ENCODE assay signal across 8 cellular contexts in the genomic region with DNA sequence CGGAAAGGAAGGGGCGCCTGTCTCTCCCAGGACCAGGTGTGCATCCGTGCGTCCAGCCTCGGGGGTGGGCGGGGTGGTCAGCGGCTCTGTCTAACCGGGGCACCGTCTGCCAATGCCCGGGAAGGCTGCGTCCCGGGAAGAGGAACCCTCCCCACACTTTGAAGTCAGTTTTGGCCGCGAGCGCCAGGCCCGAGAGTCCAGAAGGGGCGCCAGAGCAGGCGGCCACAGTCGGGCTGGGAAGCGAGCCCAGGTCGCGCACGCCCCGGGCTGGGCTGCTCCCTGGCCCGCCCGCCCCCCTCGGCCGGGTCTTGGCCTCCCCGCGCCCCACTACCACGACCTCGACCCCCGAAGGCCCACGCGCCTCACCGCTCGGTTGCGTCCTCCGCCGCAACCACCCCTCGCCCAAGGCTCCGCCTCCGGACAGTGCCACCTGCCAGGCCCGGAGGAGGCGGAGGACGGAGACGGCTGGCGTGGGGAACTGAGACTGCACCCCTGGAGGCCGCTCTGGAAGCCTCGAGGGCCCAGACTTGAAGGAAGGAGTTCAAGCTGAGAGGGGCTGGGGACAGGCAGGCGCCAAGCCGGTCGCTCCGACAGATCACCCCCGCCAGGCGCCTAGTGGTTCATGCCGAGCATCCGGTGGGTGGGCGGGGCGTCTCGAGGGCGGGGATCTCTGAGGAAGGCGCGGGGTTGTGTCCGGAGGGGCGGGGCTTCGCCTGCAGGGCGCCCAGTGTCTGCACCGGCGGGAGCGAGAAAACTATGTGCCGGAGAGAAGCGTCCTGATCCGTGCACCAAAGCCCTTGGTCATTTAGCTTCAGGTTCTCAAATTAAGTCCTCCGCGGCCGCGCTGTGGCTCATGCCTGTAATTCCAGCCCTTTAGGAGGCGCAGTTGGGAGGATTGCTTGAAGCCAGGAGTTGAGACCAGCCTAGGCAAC. TPM values are rescaled to one million over a fixed set of nuclear protein-coding genes. Genes with fewer than 3 reads are reported as not detected.
DNase-seq lines count a peak whose midpoint lies in the region; ATAC-seq and TF ChIP-seq lines count a peak whose summit lies in the region.

Gene BRAT1 (minus strand): TSS at position 404 of the 932 bp plus-strand sequence. CDS start 1,093 bp downstream, outside the sequence.

- peak; percentile 95 for DNase-seq in EL
- DNase-seq in GM23338 (ENCODE audit: low spot score) = peak; percentile 97
- peak; percentile 98 for DNase-seq in RPMI8226
- DNase-seq in fibroblast of mammary gland (ENCODE audit: low read depth) = peak; percentile 91
- DNase-seq in natural killer cell = peak; percentile 90
- DNase-seq in stimulated activated naive CD4-positive, alpha-beta T cell treated with Interleukin-2 at 50 U/mL for 16 hours (lab: John Stamatoyannopoulos, UW) = peak; percentile 94

- H3K27ac Mint-ChIP-seq in GM23338 (peak within 1 kb of the TSS; percentile 92), natural killer cell (peak within 1 kb of the TSS; percentile 73 to 86)
- H3K27ac Mint-ChIP-seq in activated T-helper 17 cell treated with anti-CD3 and anti-CD28 coated beads, Interleukin-2, amount 50 U/mL, for 72 hours = peak within 1 kb of the TSS; percentile 80

- H3K4me1 Mint-ChIP-seq in GM23338 = peaks cover 8% of the 10 kb centered on the region
- peaks cover 7% of the 10 kb centered on the region for H3K4me1 Mint-ChIP-seq in activated T-helper 17 cell treated with anti-CD3 and anti-CD28 coated beads, Interleukin-2, amount 50 U/mL, for 72 hours
- H3K4me1 Mint-ChIP-seq in natural killer cell = peaks cover 30 to 41% of the 10 kb centered on the region in 2 donors

- peaks cover 21% of the 10 kb centered on the region for H3K79me2 ChIP-seq in GM23338 (replicated peaks; ENCODE audit: insufficient read depth)

- H3K4me2 ChIP-seq in GM23338 = peak within 1 kb of the TSS; percentile 85

- peaks cover 6% of the 10 kb centered on the region; the same call in 1 of the 2 replicates for H3K36me3 ChIP-seq in GM23338 (ENCODE audit: insufficient read depth)

- H3K27me3 Mint-ChIP-seq in GM23338 (ENCODE audit: insufficient read depth, low read depth, poor library complexity) (peaks cover 6% of the 10 kb centered on the region), natural killer cell (ENCODE audit: low read depth in 2 of 2) (no peaks in the 10 kb centered on the region)
- H3K27me3 Mint-ChIP-seq in activated T-helper 17 cell treated with anti-CD3 and anti-CD28 coated beads, Interleukin-2, amount 50 U/mL, for 72 hours = no peaks in the 10 kb centered on the region

- peak; percentile 29 to 42 for TF ChIP-seq CTCF in GM23338 (conservative IDR thresholded peaks at IDR 0.05; ENCODE audit: low read depth in 2 of 2)
- TF ChIP-seq CTCF in LNCAP (IDR thresholded peaks at IDR 0.05) = peak; percentile 50; the same call in 1 of the 2 replicates
- peak; percentile 26 for TF ChIP-seq CTCF in fibroblast of mammary gland (conservative IDR thresholded peaks at IDR 0.05; ENCODE audit: control insufficient read depth, insufficient read depth, low read depth, low read length)
- TF ChIP-seq CTCF in natural killer cell (IDR thresholded peaks at IDR 0.05) = peak; percentile 55

- H2AFZ ChIP-seq in GM23338 = peak within 1 kb of the TSS; percentile 96

- peaks cover 11% of the 10 kb centered on the region for H3F3A ChIP-seq in GM23338 (replicated peaks; ENCODE audit: low read depth)

- H3K9me2 ChIP-seq in GM23338 (ENCODE audit: insufficient read depth) = no peaks in the 10 kb centered on the region

- intact Hi-C loops in natural killer cell (cut with micrococcal nuclease) = loop anchor here (1.0 to 10.0 kb wide), 6 partner anchors 25 to 151 kb away; partner anchors contain the start of genes CHST12, GRIFIN and TTYH3

- H3K9me3 Mint-ChIP-seq in GM23338 (no peaks in the 10 kb centered on the region; the same call in 1 of the 3 replicates), natural killer cell (no peaks in the 10 kb centered on the region)
- no peaks in the 10 kb centered on the region for H3K9me3 Mint-ChIP-seq in activated T-helper 17 cell treated with anti-CD3 and anti-CD28 coated beads, Interleukin-2, amount 50 U/mL, for 72 hours

- H3K4me1 ChIP-seq in GM23338 (ENCODE audit: insufficient read depth) = peaks cover 7% of the 10 kb centered on the region; the same call in 1 of the 2 replicates

- peak within 1 kb of the TSS; percentile 83 for H3K4me3 ChIP-seq in GM23338
- peak within 1 kb of the TSS; percentile 68 for H3K4me3 ChIP-seq in fibroblast of mammary gland (ENCODE audit: control insufficient read depth, low read depth, low read length)

- H4K20me1 ChIP-seq in GM23338 (replicated peaks; ENCODE audit: insufficient read depth) = peaks cover 9% of the 10 kb centered on the region; the same call in 1 of the 2 replicates

- ATAC-seq in GM23338 (peak; percentile 83), natural killer cell (peak; percentile 86 to 94 (median 90))
- peak; percentile 90 for ATAC-seq in activated T-helper 17 cell treated with anti-CD3 and anti-CD28 coated beads, Interleukin-2, amount 50 U/mL, for 72 hours (replicated peaks)

- peak within 1 kb of the TSS; percentile 99 for H3K27ac ChIP-seq in GM23338 (ENCODE audit: low read depth)

- no peaks in the 10 kb centered on the region for H3K27me3 ChIP-seq in GM23338 (ENCODE audit: insufficient read depth)

- H3K36me3 Mint-ChIP-seq in GM23338 (ENCODE audit: low read depth) = peaks cover 25% of the 10 kb centered on the region
- peaks cover 38% of the 10 kb centered on the region for H3K36me3 Mint-ChIP-seq in activated T-helper 17 cell treated with anti-CD3 and anti-CD28 coated beads, Interleukin-2, amount 50 U/mL, for 72 hours (ENCODE audit: low read depth)
- H3K36me3 Mint-ChIP-seq in natural killer cell = no peaks in the 10 kb centered on the region

- peak within 1 kb of the TSS; percentile 80 for H3K4me3 Mint-ChIP-seq in GM23338
- H3K4me3 Mint-ChIP-seq in activated T-helper 17 cell treated with anti-CD3 and anti-CD28 coated beads, Interleukin-2, amount 50 U/mL, for 72 hours = peak within 1 kb of the TSS; percentile 83
- H3K4me3 Mint-ChIP-seq in natural killer cell = peak within 1 kb of the TSS; percentile 88

TF ChIP-seq in GM23338, 12 proteins besides CTCF, POLR2A, EP300 and RAD21:
- TF ChIP-seq ZNF462 (CRISPR knock-in tag; IDR thresholded peaks at IDR 0.05) = no peak
- TF ChIP-seq POLR2AphosphoS5 (IDR thresholded peaks at IDR 0.05; ENCODE audit: low read depth) = peak; percentile 95
TF ChIP-seq in GM23338: peak in this region for 1.

RNA-seq across cellular contexts. Expression of gene BRAT1, which starts in this region (rescaled TPM):
- total RNA-seq in GM23338 (2014; rRNA removed; shearing (Covaris generic)) = 65.6 and 76.8 TPM in 2 replicates
- 29.8 and 32.5 TPM in 2 replicates for polyA plus RNA-seq in GM23338 (2016; fragmentation: Nextera tagmentation; extraction: Ambion mirVana)
- total RNA-seq in activated T-helper 17 cell treated with anti-CD3 and anti-CD28 coated beads, Interleukin-2, amount 50 U/mL, for 72 hours = 10 to 100 TPM; 34.0 to 42.8 TPM
- 10 to 100 TPM; 24.9 to 26.7 (median 25.6) TPM for total RNA-seq in natural killer cell

Comparison
In these comparisons a context has a peak if more than half of its experiments do, and no peak if none do; other contexts are left out.
1. Peak in every context shown above with its lines: DNase-seq, ATAC-seq, H3K4me3 ChIP-seq and H3K27ac ChIP-seq.